ENCODE assay signal across 1 cellular context in the genomic region with DNA sequence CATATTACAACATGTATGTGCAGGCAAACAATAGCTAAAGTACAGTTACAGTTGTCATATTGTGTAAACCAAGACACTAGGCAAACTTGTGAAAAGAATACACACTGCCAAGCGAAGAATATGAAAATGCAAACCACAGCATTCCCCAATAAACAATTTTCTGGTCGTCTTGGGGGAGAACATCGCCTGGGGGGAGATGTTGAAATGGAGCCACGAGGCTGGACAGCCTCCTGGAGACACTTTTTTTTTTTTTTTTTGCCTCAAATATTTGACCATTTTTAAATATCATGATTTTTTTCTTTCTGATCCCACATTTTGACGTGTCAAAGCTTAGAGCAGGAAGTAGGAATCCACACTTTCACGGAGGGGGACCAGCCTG.
TF ChIP-seq lines count a peak whose summit lies in the region.

No MANE protein-coding gene starts in this region.

TF ChIP-seq in SK-N-SH, 30 proteins besides CTCF, POLR2A, EP300 and RAD21:
- no peak for TF ChIP-seq GATA2 (CRISPR knock-in tag; IDR thresholded peaks at IDR 0.05)
- TF ChIP-seq, protein P1, sequence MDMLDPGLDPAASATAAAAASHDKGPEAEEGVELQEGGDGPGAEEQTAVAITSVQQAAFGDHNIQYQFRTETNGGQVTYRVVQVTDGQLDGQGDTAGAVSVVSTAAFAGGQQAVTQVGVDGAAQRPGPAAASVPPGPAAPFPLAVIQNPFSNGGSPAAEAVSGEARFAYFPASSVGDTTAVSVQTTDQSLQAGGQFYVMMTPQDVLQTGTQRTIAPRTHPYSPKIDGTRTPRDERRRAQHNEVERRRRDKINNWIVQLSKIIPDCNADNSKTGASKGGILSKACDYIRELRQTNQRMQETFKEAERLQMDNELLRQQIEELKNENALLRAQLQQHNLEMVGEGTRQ (IDR thresholded peaks at IDR 0.05; ENCODE audit: borderline replicate concordance, low read depth, low read length), result no peak
- TF ChIP-seq, protein P2, sequence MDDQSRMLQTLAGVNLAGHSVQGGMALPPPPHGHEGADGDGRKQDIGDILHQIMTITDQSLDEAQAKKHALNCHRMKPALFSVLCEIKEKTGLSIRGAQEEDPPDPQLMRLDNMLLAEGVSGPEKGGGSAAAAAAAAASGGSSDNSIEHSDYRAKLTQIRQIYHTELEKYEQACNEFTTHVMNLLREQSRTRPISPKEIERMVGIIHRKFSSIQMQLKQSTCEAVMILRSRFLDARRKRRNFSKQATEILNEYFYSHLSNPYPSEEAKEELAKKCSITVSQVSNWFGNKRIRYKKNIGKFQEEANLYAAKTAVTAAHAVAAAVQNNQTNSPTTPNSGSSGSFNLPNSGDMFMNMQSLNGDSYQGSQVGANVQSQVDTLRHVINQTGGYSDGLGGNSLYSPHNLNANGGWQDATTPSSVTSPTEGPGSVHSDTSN (IDR thresholded peaks at IDR 0.05), result no peak
- TF ChIP-seq YY1 (IDR thresholded peaks at IDR 0.05; ENCODE audit: low read depth), result no peak
- TF ChIP-seq FOXM1 (IDR thresholded peaks at IDR 0.05; ENCODE audit: low read depth), result no peak
- no peak for TF ChIP-seq POLR2AphosphoS5 (IDR thresholded peaks at IDR 0.05; ENCODE audit: low read depth, low read length)
TF ChIP-seq in SK-N-SH: peak in this region for 0.
